In genomic region chr7:16113058-16113457, GRCh38 we compare ENCODE assay signal across 20 cellular contexts.
"Had no signal": no experiment of that assay in that cellular context is flagged by ENCODE, and none has a peak within 500 bp of the region (broad histone marks: within the 10 kb centered on the region; RNA-seq: fewer than 3 reads in every experiment).

No MANE protein-coding gene starts in this region.

- H3K4me3 ChIP-seq: MG63, SJSA1, SK-N-MC had no signal

- H3K36me3 ChIP-seq: MG63, SJSA1 had no signal

- DNase-seq: Karpas-422, KG1, MG63, NCI-H1092 treated with DMSO at 0.1 percent for 48 hours, NCI-H1436, NCI-H187, NCI-H2029, NCI-H2081 treated with DMSO at 0.1 percent for 48 hours, NCI-H2171, NCI-H226, NCI-H446, NCI-H510A, NCI-H524 treated with DMSO at 0.1 percent for 48 hours, NCI-H69, NCI-H774, Right ventricle myocardium superior, RPMI8226, SIG-M5 had no signal

- H3K27ac ChIP-seq: SJSA1, SK-N-MC had no signal

- H3K27me3 ChIP-seq: MG63, SJSA1 had no signal

- H3K4me1 ChIP-seq: SJSA1 had no signal
